Comparison of ENCODE assay signal across 8 cellular contexts in genomic region chr9:99907208-99907532, GRCh38. TPM values are rescaled to one million over a fixed set of nuclear protein-coding genes. Genes with fewer than 3 reads are reported as not detected.
DNase-seq lines count a peak whose midpoint lies in the region; ATAC-seq, FAIRE-seq and TF ChIP-seq lines count a peak whose summit lies in the region.

No MANE protein-coding gene starts in this region.

- no peak for TF ChIP-seq POLR2A in HepG2 (IDR thresholded peaks at IDR 0.05; ENCODE audit: insufficient read depth in 1 of 2, low read depth in 2 of 2, low read length in 2 of 2)
- no peak for TF ChIP-seq POLR2A in thyroid gland (IDR thresholded peaks at IDR 0.05)

- POLR2A ChIA-PET in activated CD4-positive, alpha-beta T cell treated with anti-CD3 and anti-CD28 coated beads, Interleukin-2, amount 10 ng/mL, durations not matched to agents 7 days and 5 days (lab: Charles Lee), result interaction anchor here (0.7 to 1.0 kb wide), 2 partner anchors 31 to 83 kb away, joined by 3 to 5 read pairs; no protein-coding TSS in a partner anchor
- POLR2A ChIA-PET in HepG2 (lab: Yijun Ruan, JAX), result interaction anchor here (0.9 to 1.8 kb wide), 4 partner anchors 8 to 803 kb away, joined by 3 to 7 read pairs (median 4); partner anchors contain the start of genes ALG2, NR4A3 and SEC61B

- H3K4me1 Mint-ChIP-seq in activated CD4-positive, alpha-beta T cell treated with anti-CD3 and anti-CD28 coated beads, Interleukin-2, amount 10 ng/mL, durations not matched to agents 7 days and 5 days, result peaks cover 26% of the 10 kb centered on the region
- peaks cover 29% of the 10 kb centered on the region for H3K4me1 Mint-ChIP-seq in activated naive CD8-positive, alpha-beta T cell treated with anti-CD3 and anti-CD28 coated beads, Interleukin-2, amount 50 U/mL, for 24 hours

- H3K36me3 Mint-ChIP-seq in activated CD4-positive, alpha-beta T cell treated with anti-CD3 and anti-CD28 coated beads, Interleukin-2, amount 10 ng/mL, durations not matched to agents 7 days and 5 days (ENCODE audit: low read depth), result peaks cover 10% of the 10 kb centered on the region
- peaks cover 2% of the 10 kb centered on the region for H3K36me3 Mint-ChIP-seq in activated naive CD8-positive, alpha-beta T cell treated with anti-CD3 and anti-CD28 coated beads, Interleukin-2, amount 50 U/mL, for 24 hours (ENCODE audit: low read depth)

- H3K9me3 ChIP-seq in HepG2 (ENCODE audit: low read length) (no peaks in the 10 kb centered on the region), thyroid gland (no peaks in the 10 kb centered on the region)

- no peak for FAIRE-seq in HepG2 (lab: Jason Lieb, UNC)

- no peak for TF ChIP-seq RAD21 in HepG2 (CRISPR knock-in tag; IDR thresholded peaks at IDR 0.05)

- DNase-seq in activated CD4-positive, alpha-beta T cell treated with anti-CD3 and anti-CD28 coated beads, Interleukin-2, amount 10 ng/mL, durations not matched to agents 7 days and 5 days, result no peak
- DNase-seq in activated CD4-positive, alpha-beta T cell treated with anti-CD3 and anti-CD28 coated beads, Interleukin-2, amount 50 U/mL, for 48 hours, result no peak
- DNase-seq in activated naive CD8-positive, alpha-beta T cell treated with anti-CD3 and anti-CD28 coated beads, Interleukin-2, amount 50 U/mL, for 24 hours, result no peak
- DNase-seq in HepG2 (ENCODE audit: low spot score) (no peak), thyroid gland (no peak), DMS 273 (lab: John Stamatoyannopoulos, UW; ENCODE audit: unreplicated experiment) (no peak), foreskin melanocyte (no peak)

- H3K4me3 Mint-ChIP-seq in activated CD4-positive, alpha-beta T cell treated with anti-CD3 and anti-CD28 coated beads, Interleukin-2, amount 10 ng/mL, durations not matched to agents 7 days and 5 days, result peak overlapping the region; percentile 94
- H3K4me3 Mint-ChIP-seq in activated naive CD8-positive, alpha-beta T cell treated with anti-CD3 and anti-CD28 coated beads, Interleukin-2, amount 50 U/mL, for 24 hours, result peak overlapping the region; percentile 94

- TF ChIP-seq EP300 in HepG2 (IDR thresholded peaks at IDR 0.05; ENCODE audit: low read depth in 2 of 2, low read length in 2 of 2) (no peak), HepG2 (CRISPR knock-in tag; IDR thresholded peaks at IDR 0.05; ENCODE audit: borderline replicate concordance) (no peak)

- in situ Hi-C loops in HepG2 (cut with HindIII; ENCODE audit: extremely low pct_ligation_motif_present, low pct_unique_long_range_greater_than_20kb), result loop anchor here (5.0 kb wide), 1 partner anchor 85 kb away; the partner anchor contains the start of gene NR4A3

- BruUV-seq in HepG2 (replicated peaks; lab: Mats Ljungman, UMichigan), result no TSS peak

- H3K27me3 Mint-ChIP-seq in activated CD4-positive, alpha-beta T cell treated with anti-CD3 and anti-CD28 coated beads, Interleukin-2, amount 10 ng/mL, durations not matched to agents 7 days and 5 days, result peaks cover 13% of the 10 kb centered on the region
- no peaks in the 10 kb centered on the region for H3K27me3 Mint-ChIP-seq in activated naive CD8-positive, alpha-beta T cell treated with anti-CD3 and anti-CD28 coated beads, Interleukin-2, amount 50 U/mL, for 24 hours

- 0 out of 2 replicates have a peak, but pooled peaks cover 2% of the 10 kb centered on the region for H4K20me1 ChIP-seq in HepG2 (ENCODE audit: insufficient read depth, low read length)

- H3K9ac ChIP-seq in HepG2 (ENCODE audit: insufficient read depth, low read depth, low read length), result peak overlapping the region; percentile 97

- H3K36me3 ChIP-seq in HepG2 (replicated peaks in 1 of 2; ENCODE audit: control insufficient read depth in 1 of 2, insufficient read depth in 2 of 2, low read length in 2 of 2), result no peaks in the 10 kb centered on the region
- H3K36me3 ChIP-seq in thyroid gland, result no peaks in the 10 kb centered on the region

- WGBS in HepG2 (ENCODE audit: low lambda C conversion rate), result 0% methylated on average over 9 of the region's 9 CpGs
- WGBS in thyroid gland, 2 donors, result 1 to 4% methylated on average over 9 of the region's 9 CpGs

- H3K4me1 ChIP-seq in HepG2 (ENCODE audit: insufficient read depth, low read length) (peaks cover 21% of the 10 kb centered on the region), thyroid gland (peaks cover 9% of the 10 kb centered on the region in 2 donors)

- H3K27me3 ChIP-seq in HepG2 (ENCODE audit: control insufficient read depth in 1 of 2, insufficient read depth in 2 of 2, low read length in 2 of 2) (no peaks in the 10 kb centered on the region; a peak in 1 of 5 replicates), thyroid gland (no peaks in the 10 kb centered on the region)

- H3K4me2 ChIP-seq in HepG2 (ENCODE audit: low read depth, low read length), result peak overlapping the region; percentile 84

- peak overlapping the region; percentile 92 for H3K27ac ChIP-seq in HepG2 (ENCODE audit: extremely low read length, insufficient read depth, low read length)
- H3K27ac ChIP-seq in thyroid gland, result peak overlapping the region; percentile 88 to 99 (median 98)

- no peak for TF ChIP-seq CTCF in HepG2 (CRISPR knock-in tag; IDR thresholded peaks at IDR 0.05)
- TF ChIP-seq CTCF in thyroid gland (IDR thresholded peaks at IDR 0.05), result no peak

- peaks cover 21% of the 10 kb centered on the region for H3K79me2 ChIP-seq in HepG2 (ENCODE audit: insufficient read depth, low read length)

- H3K4me3 ChIP-seq in HepG2 (replicated peaks in 1 of 3; ENCODE audit: insufficient read depth in 1 of 3, low read depth in 2 of 3, low read length in 3 of 3), result peak overlapping the region; percentile 80 to 96 (median 83)
- peak overlapping the region; percentile 57 to 88 (median 83) for H3K4me3 ChIP-seq in thyroid gland (replicated peaks in 1 of 3)

- CTCF ChIA-PET in activated CD4-positive, alpha-beta T cell treated with anti-CD3 and anti-CD28 coated beads, Interleukin-2, amount 10 ng/mL, durations not matched to agents 7 days and 5 days (lab: Charles Lee), result interaction anchor here (1.1 to 2.6 kb wide), 6 partner anchors 9 to 56 kb away, joined by 3 to 11 read pairs (median 6); no protein-coding TSS in a partner anchor
- CTCF ChIA-PET in HepG2 (lab: Yijun Ruan, JAX; ENCODE audit: low intra/inter-chr PET ratio, low total read pairs), result no interaction called here

- peaks cover 3% of the 10 kb centered on the region for H3K9me3 Mint-ChIP-seq in activated CD4-positive, alpha-beta T cell treated with anti-CD3 and anti-CD28 coated beads, Interleukin-2, amount 10 ng/mL, durations not matched to agents 7 days and 5 days
- H3K9me3 Mint-ChIP-seq in activated naive CD8-positive, alpha-beta T cell treated with anti-CD3 and anti-CD28 coated beads, Interleukin-2, amount 50 U/mL, for 24 hours, result no peaks in the 10 kb centered on the region

- H3K27ac Mint-ChIP-seq in activated CD4-positive, alpha-beta T cell treated with anti-CD3 and anti-CD28 coated beads, Interleukin-2, amount 10 ng/mL, durations not matched to agents 7 days and 5 days, result peak overlapping the region; percentile 98
- peak overlapping the region; percentile 96 for H3K27ac Mint-ChIP-seq in activated naive CD8-positive, alpha-beta T cell treated with anti-CD3 and anti-CD28 coated beads, Interleukin-2, amount 50 U/mL, for 24 hours

- ATAC-seq in activated naive CD8-positive, alpha-beta T cell treated with anti-CD3 and anti-CD28 coated beads, Interleukin-2, amount 50 U/mL, for 24 hours, result no peak
- ATAC-seq in HepG2, result no peak
- ATAC-seq in esophagus mucosa, result no peak

- H2AFZ ChIP-seq in HepG2 (ENCODE audit: low read length), result no peak overlapping the region

- intact Hi-C loops in HepG2 (cut with micrococcal nuclease; ENCODE audit: unreplicated experiment), result loop anchor here (2.0 to 5.0 kb wide), 3 partner anchors 86 to 192 kb away; partner anchors contain the start of genes ERP44, INVS and NR4A3
- intact Hi-C loops in thyroid gland (cut with DNase I), result loop anchor here (5.0 kb wide), 2 partner anchors 90 to 190 kb away; partner anchors contain the start of genes ERP44 and INVS

TF ChIP-seq in HepG2, 621 proteins besides CTCF, POLR2A, EP300 and RAD21 (continues in another document):
- TF ChIP-seq KDM4B (CRISPR knock-in tag; IDR thresholded peaks at IDR 0.05) (0 out of 2 replicates have a peak, but pooled peaks have one; percentile 1), NR2C2 (CRISPR knock-in tag; IDR thresholded peaks at IDR 0.05; ENCODE audit: borderline replicate concordance) (0 out of 2 replicates have a peak, but pooled peaks have one; percentile 1), GABPB1 (CRISPR knock-in tag; IDR thresholded peaks at IDR 0.05) (peak; percentile 9; the same call in 1 of the 2 replicates), GABPA (IDR thresholded peaks at IDR 0.05; ENCODE audit: low read depth, low read length) (no peak), GABPA (CRISPR knock-in tag; IDR thresholded peaks at IDR 0.05; ENCODE audit: low read depth) (peak; percentile 53; the same call in 1 of the 2 replicates)

RNA-seq across cellular contexts. Expression of gene STX17, which starts 0.7 kb away (rescaled TPM):
- 10 to 100 TPM; 36.0 to 36.2 TPM for total RNA-seq in activated CD4-positive, alpha-beta T cell treated with anti-CD3 and anti-CD28 coated beads, Interleukin-2, amount 10 ng/mL, durations not matched to agents 7 days and 5 days
- total RNA-seq in HepG2 (2016; rRNA removed; fragmentation: Illumina TruSeq; extraction: Trizol), result 25.7 and 28.9 TPM in 2 replicates
- 6.8 and 7.6 TPM in 2 replicates for total RNA-seq in HepG2 (2016; cell fraction: cytosol; rRNA removed; fragmentation: Illumina TruSeq; extraction: Trizol; ENCODE audit: low read depth)
- total RNA-seq in HepG2 (2016; cell fraction: insoluble cytoplasmic fraction; rRNA removed; fragmentation: Illumina TruSeq; extraction: Trizol), result 23.1 and 30.1 TPM in 2 replicates
- total RNA-seq in HepG2 (2016; cell fraction: membrane; rRNA removed; fragmentation: Illumina TruSeq; extraction: Trizol), result 13.3 and 13.7 TPM in 2 replicates
- total RNA-seq in HepG2 (2016; cell fraction: nucleus; rRNA removed; fragmentation: Illumina TruSeq; extraction: Trizol), result 32.1 and 32.8 TPM in 2 replicates
- polyA plus RNA-seq in HepG2 (2011; rRNA removed), result 6.1 and 8.3 TPM in 2 replicates
- 4.2 and 6.3 TPM in 2 replicates for polyA plus RNA-seq in HepG2 (2011; cell fraction: cytosol; rRNA removed)
- polyA plus RNA-seq in HepG2 (2011; cell fraction: nucleus; rRNA removed), result 9.9 and 11.6 TPM in 2 replicates
- polyA plus RNA-seq in HepG2 (2012), result 8.6 and 11.7 TPM in 2 replicates
- 1.4 and 3.9 TPM in 2 replicates for polyA plus RNA-seq in HepG2 (2016; cell fraction: cytosol; fragmentation: Illumina TruSeq; extraction: Trizol; ENCODE audit: low read depth)
- polyA plus RNA-seq in HepG2 (2016; cell fraction: insoluble cytoplasmic fraction; fragmentation: Illumina TruSeq; extraction: Trizol; ENCODE audit: low read depth), result 18.0 and 19.7 TPM in 2 replicates
- 5.4 and 5.7 TPM in 2 replicates for polyA plus RNA-seq in HepG2 (2016; cell fraction: membrane; fragmentation: Illumina TruSeq; extraction: Trizol; ENCODE audit: low read depth)
- polyA plus RNA-seq in HepG2 (2016; cell fraction: nucleus; fragmentation: Illumina TruSeq; extraction: Trizol; ENCODE audit: insufficient read depth, low read depth), result 20.1 and 24.1 TPM in 2 replicates
- polyA minus RNA-seq in HepG2 (2011; rRNA and poly(A)+ RNA removed; ENCODE audit: low replicate concordance), result 8.5 and 9.0 TPM in 2 replicates
- polyA minus RNA-seq in HepG2 (2011; cell fraction: cytosol; rRNA and poly(A)+ RNA removed), result 9.3 and 11.5 TPM in 2 replicates
- 48.7 and 50.6 TPM in 2 replicates for polyA minus RNA-seq in HepG2 (2011; cell fraction: nucleus; rRNA and poly(A)+ RNA removed)
- 10 to 100 TPM; 43.5 to 66.7 (median 50.8) TPM for total RNA-seq in thyroid gland
- total RNA-seq in esophagus mucosa, result 24.4 TPM
